Comparison of ENCODE assay signal across 9 cellular contexts in genomic region chr15:76163429-76164020, GRCh38.
DNase-seq lines count a peak whose midpoint lies in the region; ATAC-seq and TF ChIP-seq lines count a peak whose summit lies in the region.
"Had no signal": no experiment of that assay in that cellular context is flagged by ENCODE, and none has a peak within 500 bp of the region (broad histone marks: within the 10 kb centered on the region; RNA-seq: fewer than 3 reads in every experiment).

No MANE protein-coding gene starts in this region.

- H3K27me3 ChIP-seq in fibroblast of lung (ENCODE audit: control insufficient read depth, insufficient read depth, low read length) (peaks cover 2% of the 10 kb centered on the region), muscle layer of duodenum (ENCODE audit: low read depth, low read length) (no peaks in the 10 kb centered on the region)
- H3K27me3 ChIP-seq: dorsolateral prefrontal cortex had no signal

- H3K9me3 ChIP-seq in fibroblast of lung (ENCODE audit: control insufficient read depth, insufficient read depth, low read depth, low read length) (no peaks in the 10 kb centered on the region), muscle layer of duodenum (ENCODE audit: control insufficient read depth in 1 of 2, low read length in 2 of 2) (no peaks in the 10 kb centered on the region)

- TF ChIP-seq CTCF in AG09309 (IDR thresholded peaks at IDR 0.05; ENCODE audit: control insufficient read depth, insufficient read depth, low read depth, low read length, missing control alignments) (no peak), fibroblast of lung (conservative IDR thresholded peaks at IDR 0.05 in 1 of 2, IDR thresholded peaks at IDR 0.05 in 1 of 2; ENCODE audit: low read depth in 1 of 2, low read length in 2 of 2) (no peak)

- no peak overlapping the region for H3K9ac ChIP-seq in fibroblast of lung (ENCODE audit: insufficient read depth, low read length)

- ATAC-seq in GM19463 (IDR thresholded peaks at IDR 0.05; ENCODE audit: unreplicated experiment), result no peak

- H3K27ac ChIP-seq in fibroblast of lung (ENCODE audit: insufficient read depth, low read length) (no peak overlapping the region), muscle layer of duodenum (ENCODE audit: low read length) (peak overlapping the region; percentile 39)

- H2AFZ ChIP-seq in fibroblast of lung (ENCODE audit: low read length), result peak overlapping the region; percentile 56

- DNase-seq in AG09309 (ENCODE audit: low read depth) (peak; percentile 59), NCI-H524 (lab: John Stamatoyannopoulos, UW) (peak; percentile 77 to 88), fibroblast of lung (ENCODE audit: low read depth in 2 of 2) (peak in 1 of 2 donors; percentile 96), NCI-H774 (lab: John Stamatoyannopoulos, UW) (no peak), NCI-H146 treated with DMSO at 0.1 percent for 48 hours (lab: John Stamatoyannopoulos, UW; ENCODE audit: unreplicated experiment) (no peak)
- DNase-seq in stimulated activated CD4-positive, alpha-beta T cell treated with anti-CD3 and anti-CD28 coated beads, Interleukin-12 subunit alpha, Interleukin-12 subunit beta, amount 100 ng/mL, for 4 hours, result no peak

- H3K36me3 ChIP-seq in fibroblast of lung (ENCODE audit: control insufficient read depth, insufficient read depth, low read length) (no peaks in the 10 kb centered on the region), muscle layer of duodenum (ENCODE audit: control insufficient read depth in 1 of 2, insufficient read depth in 2 of 2, low read length in 2 of 2) (no peaks in the 10 kb centered on the region)

- no peaks in the 10 kb centered on the region for H4K20me1 ChIP-seq in fibroblast of lung (ENCODE audit: control insufficient read depth, extremely low read depth, insufficient read depth, low read length)

- no peak overlapping the region for H3K4me2 ChIP-seq in fibroblast of lung (ENCODE audit: extremely low read depth, insufficient read depth, low read length)

- H3K4me3 ChIP-seq in AG09309 (ENCODE audit: control insufficient read depth, low read depth, low read length) (no peak overlapping the region), fibroblast of lung (replicated peaks in 1 of 4; ENCODE audit: control extremely low read depth in 1 of 4, insufficient read depth in 1 of 4, low read depth in 3 of 4, low read length in 4 of 4) (no peak overlapping the region), muscle layer of duodenum (ENCODE audit: low read depth in 1 of 2, low read length in 2 of 2) (no peak overlapping the region)
- H3K4me3 ChIP-seq: dorsolateral prefrontal cortex had no signal

- H3K4me1 ChIP-seq in fibroblast of lung (ENCODE audit: control insufficient read depth, extremely low read depth, insufficient read depth, low read length) (peaks cover 5% of the 10 kb centered on the region), muscle layer of duodenum (ENCODE audit: control insufficient read depth in 1 of 2, insufficient read depth in 2 of 2, low read length in 2 of 2) (peaks cover 0 to 9% of the 10 kb centered on the region in 2 donors)

- no peaks in the 10 kb centered on the region for H3K79me2 ChIP-seq in fibroblast of lung (ENCODE audit: control insufficient read depth, insufficient read depth, low read length)

Comparison
In these comparisons a context has a peak if more than half of its experiments do, and no peak if none do; other contexts are left out.
1. DNase-seq: peak in AG09309 (single experiment) and NCI-H524 (2 of 2); none in stimulated activated CD4-positive, alpha-beta T cell treated with anti-CD3 and anti-CD28 coated beads, Interleukin-12 subunit alpha, Interleukin-12 subunit beta, amount 100 ng/mL, for 4 hours (single experiment), NCI-H774 (single experiment) and NCI-H146 treated with DMSO at 0.1 percent for 48 hours (single experiment).